In the genomic region with DNA sequence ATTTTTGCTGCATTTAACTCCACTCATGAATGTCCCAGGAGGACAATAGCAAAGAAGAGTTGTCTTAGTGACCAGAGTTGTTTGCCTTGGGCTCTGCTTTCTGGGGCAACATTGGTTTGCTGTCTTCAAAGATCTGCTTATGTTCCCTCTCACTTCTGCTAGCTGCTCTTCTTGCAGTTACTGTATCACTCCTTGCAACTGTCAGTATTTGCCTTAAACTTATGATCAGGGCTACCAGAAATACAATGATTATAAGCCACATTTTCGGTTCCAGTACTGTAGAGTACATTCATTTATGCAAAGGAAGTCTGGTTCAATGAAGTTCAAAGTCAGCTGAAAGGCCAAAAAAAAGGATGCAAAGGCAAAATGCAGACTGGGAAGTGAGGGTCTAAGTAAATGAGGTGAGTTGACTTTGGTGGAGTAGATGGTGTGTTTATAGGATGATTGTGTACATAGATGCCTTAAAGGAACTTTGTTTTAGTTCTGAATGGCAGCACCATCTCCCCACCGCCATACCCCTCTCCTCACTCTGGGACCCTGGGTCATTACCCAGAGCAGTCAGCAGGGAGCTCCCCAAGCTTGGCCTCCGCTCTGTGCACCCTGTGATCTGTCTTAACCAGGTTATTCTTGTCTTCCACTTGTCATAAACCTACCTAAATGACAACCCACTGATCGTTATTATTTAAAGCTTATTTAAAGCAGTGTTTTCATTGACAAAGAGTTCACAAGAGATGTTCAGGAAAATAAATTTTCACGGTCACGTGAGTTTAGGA, we compare ENCODE assay signal across 8 cellular contexts.
A peak's percentile ranks its signal among the peaks of the same experiment; 100 is the strongest.
DNase-seq lines count a peak whose midpoint lies in the region; ATAC-seq lines count a peak whose summit lies in the region.

No MANE protein-coding gene starts in this region.

- H3K27ac Mint-ChIP-seq in activated naive CD8-positive, alpha-beta T cell treated with anti-CD3 and anti-CD28 coated beads, Interleukin-2, amount 50 U/mL, for 24 hours: no peak overlapping the region

- H3K9me3 Mint-ChIP-seq in activated naive CD8-positive, alpha-beta T cell treated with anti-CD3 and anti-CD28 coated beads, Interleukin-2, amount 50 U/mL, for 24 hours: no peaks in the 10 kb centered on the region

- peak; percentile 65 for ATAC-seq in Right ventricle myocardium superior (ENCODE audit: poor library complexity)
- ATAC-seq in HG03108 (IDR thresholded peaks at IDR 0.05; ENCODE audit: unreplicated experiment): peak; percentile 76
- peak; percentile 83 for ATAC-seq in activated naive CD8-positive, alpha-beta T cell treated with anti-CD3 and anti-CD28 coated beads, Interleukin-2, amount 50 U/mL, for 24 hours
- peak; percentile 78 for ATAC-seq in stimulated activated naive CD8-positive, alpha-beta T cell treated with anti-CD3 and anti-CD28 coated beads, Interleukin-15, Interleukin-2, amounts not matched to agents 100 U/mL and 50 U/mL, for 24 hours

- H3K4me1 Mint-ChIP-seq in activated naive CD8-positive, alpha-beta T cell treated with anti-CD3 and anti-CD28 coated beads, Interleukin-2, amount 50 U/mL, for 24 hours: no peaks in the 10 kb centered on the region

- DNase-seq in Right ventricle myocardium superior: no peak
- no peak for DNase-seq in cardiac septum (ENCODE audit: low spot score)
- DNase-seq in activated naive CD8-positive, alpha-beta T cell treated with anti-CD3 and anti-CD28 coated beads, Interleukin-2, amount 50 U/mL, for 24 hours: peak; percentile 9
- peak; percentile 13 for DNase-seq in stimulated activated naive CD8-positive, alpha-beta T cell treated with anti-CD3 and anti-CD28 coated beads, Interleukin-15, Interleukin-2, amounts not matched to agents 100 U/mL and 50 U/mL, for 24 hours
- DNase-seq in foreskin melanocyte: no peak
- no peak for DNase-seq in OCI-M2 (lab: John Stamatoyannopoulos, UW; ENCODE audit: unreplicated experiment)
- DNase-seq in ureter (ENCODE audit: low spot score): no peak

- H3K36me3 Mint-ChIP-seq in activated naive CD8-positive, alpha-beta T cell treated with anti-CD3 and anti-CD28 coated beads, Interleukin-2, amount 50 U/mL, for 24 hours (ENCODE audit: low read depth): no peaks in the 10 kb centered on the region

- H3K27me3 Mint-ChIP-seq in activated naive CD8-positive, alpha-beta T cell treated with anti-CD3 and anti-CD28 coated beads, Interleukin-2, amount 50 U/mL, for 24 hours: peaks cover 4% of the 10 kb centered on the region

- H3K4me3 Mint-ChIP-seq in activated naive CD8-positive, alpha-beta T cell treated with anti-CD3 and anti-CD28 coated beads, Interleukin-2, amount 50 U/mL, for 24 hours: no peak overlapping the region

- intact Hi-C loops in Right ventricle myocardium superior (cut with DNase I): loop anchor here (5.0 kb wide), 1 partner anchor 436 kb away; no protein-coding TSS in a partner anchor
- intact Hi-C loops in cardiac septum (cut with DNase I): loop anchor here (10.0 kb wide), 1 partner anchor 438 kb away; no protein-coding TSS in a partner anchor

Comparison
In these comparisons a context has a peak if more than half of its experiments do, and no peak if none do; other contexts are left out.
1. DNase-seq: peak in activated naive CD8-positive, alpha-beta T cell treated with anti-CD3 and anti-CD28 coated beads, Interleukin-2, amount 50 U/mL, for 24 hours (single experiment) and stimulated activated naive CD8-positive, alpha-beta T cell treated with anti-CD3 and anti-CD28 coated beads, Interleukin-15, Interleukin-2, amounts not matched to agents 100 U/mL and 50 U/mL, for 24 hours (single experiment); none in Right ventricle myocardium superior (single experiment), cardiac septum (single experiment), foreskin melanocyte (single experiment), OCI-M2 (single experiment) and ureter (single experiment).
2. Peak in every context shown above with its lines, with median percentiles within 50 percentile points of each other: ATAC-seq.